In genomic region chr16:11597268-11597690, GRCh38 we compare ENCODE assay signal across 9 cellular contexts. TPM values are rescaled to one million over a fixed set of nuclear protein-coding genes. Genes with fewer than 3 reads are reported as not detected.
DNase-seq lines count a peak whose midpoint lies in the region; ATAC-seq and TF ChIP-seq lines count a peak whose summit lies in the region.
"Had no signal": no experiment of that assay in that cellular context is flagged by ENCODE, and none has a peak within 500 bp of the region (broad histone marks: within the 10 kb centered on the region; RNA-seq: fewer than 3 reads in every experiment).

No MANE protein-coding gene starts in this region.

- H3K4ac ChIP-seq in mesendoderm (ENCODE audit: low read depth, low read length): no peak overlapping the region

- H3K9ac ChIP-seq in mesendoderm (ENCODE audit: low read length): no peak overlapping the region

- H3K27me3 ChIP-seq in BJ (ENCODE audit: control insufficient read depth, insufficient read depth, low read length): no peaks in the 10 kb centered on the region
- no peaks in the 10 kb centered on the region for H3K27me3 ChIP-seq in mesendoderm (ENCODE audit: insufficient read depth, low read length, poor library complexity)
- no peaks in the 10 kb centered on the region for H3K27me3 ChIP-seq in dorsolateral prefrontal cortex

- H2BK120ac ChIP-seq in mesendoderm (ENCODE audit: low read depth, low read length): no peak overlapping the region

- no peaks in the 10 kb centered on the region for H3K4me1 ChIP-seq in mesendoderm (ENCODE audit: control insufficient read depth, low read depth, low read length)

- H2BK5ac ChIP-seq in mesendoderm (ENCODE audit: low read length): no peak overlapping the region

- in situ Hi-C loops in KBM-7 (cut with MboI; ENCODE audit: low pct_unique_long_range_greater_than_20kb, low sequenced_read_pairs): no loop called here

- POLR2A ChIA-PET in BJ (lab: Charles Lee): interaction anchor here (0.5 to 0.6 kb wide), 3 partner anchors 20 to 752 kb away, joined by 3 to 9 read pairs (median 5); no protein-coding TSS in a partner anchor

- no peaks in the 10 kb centered on the region for H3K9me3 Mint-ChIP-seq in central memory CD8-positive, alpha-beta T cell
- no peaks in the 10 kb centered on the region for H3K9me3 Mint-ChIP-seq in neural crest cell

- DNase-seq in BJ (ENCODE audit: low read depth): peak; percentile 33
- DNase-seq in KBM-7: peak; percentile 44
- no peak for DNase-seq in central memory CD8-positive, alpha-beta T cell (ENCODE audit: low spot score in 2 of 2)
- DNase-seq in neural crest cell (ENCODE audit: low read depth, low spot score): no peak
- no peak for DNase-seq in mesendoderm
- no peak for DNase-seq in dorsolateral prefrontal cortex
- DNase-seq in central memory CD4-positive, alpha-beta T cell: no peak
- DNase-seq: SW 1271 had no signal

- no peaks in the 10 kb centered on the region for H3K27me3 Mint-ChIP-seq in central memory CD8-positive, alpha-beta T cell
- no peaks in the 10 kb centered on the region for H3K27me3 Mint-ChIP-seq in neural crest cell (ENCODE audit: low read depth)

- H3K4me3 ChIP-seq in BJ (ENCODE audit: low read depth, low read length) (no peak overlapping the region), mesendoderm (ENCODE audit: low read length) (no peak overlapping the region), dorsolateral prefrontal cortex (no peak overlapping the region)

- H3K23ac ChIP-seq in mesendoderm (ENCODE audit: low read length): no peak overlapping the region

- no peak overlapping the region for H3K4me2 ChIP-seq in mesendoderm (ENCODE audit: low read length)

- no peak overlapping the region for H2AK5ac ChIP-seq in mesendoderm (ENCODE audit: low read length)

- intact Hi-C loops in dorsolateral prefrontal cortex (cut with DNase I): no loop called here

- H4K5ac ChIP-seq in mesendoderm (ENCODE audit: low read length): no peak overlapping the region

- CTCF ChIA-PET in BJ (lab: Yijun Ruan, JAX): interaction anchor here (0.8 to 1.2 kb wide), 5 partner anchors 10 to 189 kb away, joined by 3 read pairs; partner anchors contain the start of gene LITAF

- H3K79me1 ChIP-seq in mesendoderm (ENCODE audit: low read length): no peaks in the 10 kb centered on the region

- H3K27ac ChIP-seq in mesendoderm (ENCODE audit: low read depth, low read length) (no peak overlapping the region), dorsolateral prefrontal cortex (peak overlapping the region in 10 of 59 donors; percentile 1 to 55 (median 18))

- peaks cover 12% of the 10 kb centered on the region for H3K4me1 Mint-ChIP-seq in central memory CD8-positive, alpha-beta T cell
- H3K4me1 Mint-ChIP-seq in neural crest cell: peaks cover 13% of the 10 kb centered on the region

- H2BK15ac ChIP-seq in mesendoderm (replicated peaks; ENCODE audit: low read depth): no peak overlapping the region

- H3K18ac ChIP-seq in mesendoderm (ENCODE audit: low read length): no peak overlapping the region

- no peak overlapping the region for H4K8ac ChIP-seq in mesendoderm (ENCODE audit: low read depth, low read length)

- H3K4me3 Mint-ChIP-seq in central memory CD8-positive, alpha-beta T cell: no peak overlapping the region
- no peak overlapping the region for H3K4me3 Mint-ChIP-seq in neural crest cell

- TF ChIP-seq CTCF in BJ (IDR thresholded peaks at IDR 0.05; ENCODE audit: insufficient read depth, low read depth, low read length): no peak
- TF ChIP-seq CTCF in neural crest cell (conservative IDR thresholded peaks at IDR 0.05): no peak
- no peak for TF ChIP-seq CTCF in dorsolateral prefrontal cortex (IDR thresholded peaks at IDR 0.05 in 54 of 56, conservative IDR thresholded peaks at IDR 0.05 in 2 of 56; ENCODE audit: low read depth in 1 of 56, partially characterized antibody in 56 of 56)

- no peak overlapping the region for H3K56ac ChIP-seq in mesendoderm (ENCODE audit: low read length)

- H3K36me3 Mint-ChIP-seq in central memory CD8-positive, alpha-beta T cell (ENCODE audit: insufficient read depth): no peaks in the 10 kb centered on the region
- H3K36me3 Mint-ChIP-seq in neural crest cell (ENCODE audit: low read depth): no peaks in the 10 kb centered on the region

- H3K27ac Mint-ChIP-seq in central memory CD8-positive, alpha-beta T cell (ENCODE audit: low read depth): no peak overlapping the region
- H3K27ac Mint-ChIP-seq in neural crest cell (ENCODE audit: unreplicated experiment): peak overlapping the region; percentile 60

- ATAC-seq in central memory CD8-positive, alpha-beta T cell (replicated peaks; ENCODE audit: extremely low read depth, poor library complexity, severe bottlenecking): peak; percentile 14
- ATAC-seq in HG02623 (IDR thresholded peaks at IDR 0.05; ENCODE audit: unreplicated experiment): no peak

- H3K36me3 ChIP-seq in BJ (ENCODE audit: control insufficient read depth, insufficient read depth, low read length) (no peaks in the 10 kb centered on the region), mesendoderm (ENCODE audit: control insufficient read depth, insufficient read depth, low read length) (no peaks in the 10 kb centered on the region)

- no CpG with 5 or more reads among the region's 5 CpGs for WGBS in mesendoderm (ENCODE audit: extremely low coverage, insufficient coverage, low lambda C conversion rate)

- no peaks in the 10 kb centered on the region for H3K79me2 ChIP-seq in mesendoderm (ENCODE audit: control insufficient read depth, insufficient read depth, low read length)

RNA-seq across cellular contexts. Expression of gene LITAF, which starts 10.6 kb away (rescaled TPM):
- 118 and 212 TPM in 2 replicates for polyA plus RNA-seq in BJ (2011; rRNA removed)
- 90.5 and 113 TPM in 2 replicates for polyA minus RNA-seq in BJ (2011; rRNA and poly(A)+ RNA removed)
- total RNA-seq in neural crest cell (62.9 and 69.7 TPM in 2 replicates), dorsolateral prefrontal cortex (100 to 1,000 TPM in 7 of 120 experiments, 10 to 100 TPM in 113; 14.7 to 172 (median 49.8) TPM)
- 69.9 TPM for polyA plus RNA-seq in mesendoderm (2013, experiment 1 of 2)
- polyA plus RNA-seq in mesendoderm (2013, experiment 2 of 2): 73.4 TPM

Comparison
In these comparisons a context has a peak if more than half of its experiments do, and no peak if none do; other contexts are left out.
1. DNase-seq: peak in BJ (single experiment) and KBM-7 (single experiment); none in central memory CD8-positive, alpha-beta T cell (0 of 2), neural crest cell (single experiment), mesendoderm (single experiment), dorsolateral prefrontal cortex (0 of 10) and central memory CD4-positive, alpha-beta T cell (single experiment).